19 cellular contexts compared by ENCODE assay signal in genomic region chr1:202597090-202597761, GRCh38.
"Had no signal": no experiment of that assay in that cellular context is flagged by ENCODE, and none has a peak within 500 bp of the region (broad histone marks: within the 10 kb centered on the region; RNA-seq: fewer than 3 reads in every experiment).

No MANE protein-coding gene starts in this region.

- H3K4me3 Mint-ChIP-seq: activated CD4-positive, alpha-beta memory T cell treated with anti-CD3 and anti-CD28 coated beads, Interleukin-2, amount 10 ng/mL, durations not matched to agents 7 days and 5 days; activated naive CD4-positive, alpha-beta T cell treated with anti-CD3 and anti-CD28 coated beads for 36 hours; brain; naive thymus-derived CD8-positive, alpha-beta T cell; T-helper 2 cell treated with Interferon-gamma antibody and Interleukin-4, amounts not matched to agents 5 μg/mL and 100 μg/mL, for 36 hours; WTC11 had no signal

- DNase-seq: activated CD4-positive, alpha-beta memory T cell treated with anti-CD3 and anti-CD28 coated beads, Interleukin-2, amount 10 ng/mL, durations not matched to agents 7 days and 5 days; activated CD4-positive, alpha-beta T cell treated with anti-CD3 and anti-CD28 coated beads for 48 hours; activated naive CD4-positive, alpha-beta T cell treated with anti-CD3 and anti-CD28 coated beads for 36 hours; activated T-cell treated with anti-CD3 and anti-CD28 coated beads, Interleukin-2, amount 50 U/mL, for 1 hour; central memory CD4-positive, alpha-beta T cell; colonic mucosa; foreskin keratinocyte; hypothalamus; lower lobe of right lung; naive thymus-derived CD8-positive, alpha-beta T cell; pancreas; stimulated activated CD4-positive, alpha-beta T cell treated with anti-CD3 and anti-CD28 coated beads, Interleukin-4, amount 100 ng/mL, for 4 hours; stimulated activated naive CD4-positive, alpha-beta T cell; thyroid gland had no signal

- H3K27me3 ChIP-seq: colonic mucosa, foreskin keratinocyte, pancreas, spleen, thyroid gland had no signal

- H3K27ac ChIP-seq: colonic mucosa, foreskin keratinocyte, lower lobe of right lung, pancreas, spleen, thyroid gland had no signal

- H3K36me3 Mint-ChIP-seq: WTC11 had no signal

- H3K27ac Mint-ChIP-seq: activated CD4-positive, alpha-beta memory T cell treated with anti-CD3 and anti-CD28 coated beads, Interleukin-2, amount 10 ng/mL, durations not matched to agents 7 days and 5 days; activated naive CD4-positive, alpha-beta T cell treated with anti-CD3 and anti-CD28 coated beads for 36 hours; activated T-helper 2 cell treated with anti-CD3 and anti-CD28 coated beads, Interferon-gamma antibody, Interleukin-2, Interleukin-4, amounts not matched to agents 10 μg/mL and 5 μg/mL and 100 μg/mL, durations not matched to agents 14 hours and 24 hours and 36 hours; brain; T-helper 2 cell treated with Interferon-gamma antibody and Interleukin-4, amounts not matched to agents 5 μg/mL and 100 μg/mL, for 36 hours; WTC11 had no signal

- H3K27me3 Mint-ChIP-seq: activated CD4-positive, alpha-beta memory T cell treated with anti-CD3 and anti-CD28 coated beads, Interleukin-2, amount 10 ng/mL, durations not matched to agents 7 days and 5 days; brain; naive thymus-derived CD8-positive, alpha-beta T cell had no signal

- ATAC-seq: foreskin keratinocyte; lower lobe of right lung; naive thymus-derived CD8-positive, alpha-beta T cell; pancreas; WTC11 had no signal

- H3K9me3 ChIP-seq: colonic mucosa, lower lobe of right lung, pancreas, spleen, thyroid gland had no signal

- H3K4me1 Mint-ChIP-seq: activated CD4-positive, alpha-beta memory T cell treated with anti-CD3 and anti-CD28 coated beads, Interleukin-2, amount 10 ng/mL, durations not matched to agents 7 days and 5 days; brain; WTC11 had no signal

- H3K4me1 ChIP-seq: colonic mucosa, lower lobe of right lung, pancreas had no signal

- H3K36me3 ChIP-seq: colonic mucosa, lower lobe of right lung, pancreas, thyroid gland had no signal

- H3K4me3 ChIP-seq: colonic mucosa, lower lobe of right lung, pancreas, spleen, thyroid gland had no signal

- H3K9me3 Mint-ChIP-seq: activated CD4-positive, alpha-beta memory T cell treated with anti-CD3 and anti-CD28 coated beads, Interleukin-2, amount 10 ng/mL, durations not matched to agents 7 days and 5 days; activated naive CD4-positive, alpha-beta T cell treated with anti-CD3 and anti-CD28 coated beads for 36 hours; activated T-helper 2 cell treated with anti-CD3 and anti-CD28 coated beads, Interferon-gamma antibody, Interleukin-2, Interleukin-4, amounts not matched to agents 10 μg/mL and 5 μg/mL and 100 μg/mL, durations not matched to agents 14 hours and 24 hours and 36 hours; brain; naive thymus-derived CD8-positive, alpha-beta T cell; T-helper 2 cell treated with Interferon-gamma antibody and Interleukin-4, amounts not matched to agents 5 μg/mL and 100 μg/mL, for 36 hours; WTC11 had no signal
